Comparison of ENCODE assay signal across 11 cellular contexts in genomic region chr19:48308695-48309586, GRCh38. TPM values are rescaled to one million over a fixed set of nuclear protein-coding genes. Genes with fewer than 3 reads are reported as not detected.
DNase-seq lines count a peak whose midpoint lies in the region; ATAC-seq and TF ChIP-seq lines count a peak whose summit lies in the region.
"Had no signal": no experiment of that assay in that cellular context is flagged by ENCODE, and none has a peak within 500 bp of the region (broad histone marks: within the 10 kb centered on the region; RNA-seq: fewer than 3 reads in every experiment).

No MANE protein-coding gene starts in this region.

- H3K27me3 ChIP-seq in PC-3 (ENCODE audit: low read length) (no peaks in the 10 kb centered on the region), foreskin keratinocyte (no peaks in the 10 kb centered on the region), smooth muscle cell (ENCODE audit: low read depth) (no peaks in the 10 kb centered on the region)

- H3K27ac ChIP-seq in PC-3 (ENCODE audit: low read length): no peak overlapping the region
- no peak overlapping the region for H3K27ac ChIP-seq in foreskin keratinocyte
- no peak overlapping the region for H3K27ac ChIP-seq in smooth muscle cell (ENCODE audit: low read depth)

- TF ChIP-seq CTCF in PC-3 (conservative IDR thresholded peaks at IDR 0.05; ENCODE audit: low read depth, low read length) (peak; percentile 15; the same call in 1 of the 2 replicates), foreskin keratinocyte (conservative IDR thresholded peaks at IDR 0.05) (peak; percentile 62), smooth muscle cell (IDR thresholded peaks at IDR 0.05; ENCODE audit: borderline replicate concordance, insufficient read depth, poor library complexity, severe bottlenecking) (peak; percentile 16)

- no peak overlapping the region for H3K4me3 ChIP-seq in PC-3 (ENCODE audit: low read length)
- no peak overlapping the region for H3K4me3 ChIP-seq in smooth muscle cell

- no TSS peak for BruUV-seq in PC-3 (replicated peaks; lab: Mats Ljungman, UMichigan)

- 59% methylated on average over 20 of the region's 20 CpGs for WGBS in smooth muscle cell (ENCODE audit: low lambda C conversion rate)

- H3K36me3 ChIP-seq in PC-3 (ENCODE audit: low read depth, low read length) (no peaks in the 10 kb centered on the region), smooth muscle cell (ENCODE audit: low read depth) (no peaks in the 10 kb centered on the region)

- ATAC-seq in PC-3 (no peak), foreskin keratinocyte (peak; percentile 39), GM21825 (IDR thresholded peaks at IDR 0.05; ENCODE audit: unreplicated experiment) (no peak)
- ATAC-seq: stimulated activated naive CD8-positive, alpha-beta T cell treated with anti-CD3 and anti-CD28 coated beads, Interleukin-15, amount 100 ng/mL, for 72 hours had no signal

- H3F3A ChIP-seq in PC-3 (ENCODE audit: low read length, unreplicated experiment) (no peaks in the 10 kb centered on the region), smooth muscle cell (ENCODE audit: low read depth) (no peaks in the 10 kb centered on the region)

- CTCF ChIA-PET in PC-3 (lab: Charles Lee): no interaction called here

- H2AFZ ChIP-seq in PC-3 (ENCODE audit: low read length) (no peak overlapping the region), smooth muscle cell (ENCODE audit: low read depth) (no peak overlapping the region)

- POLR2A ChIA-PET in PC-3 (lab: Charles Lee; ENCODE audit: unreplicated experiment): no interaction called here

- H3K9ac ChIP-seq in PC-3 (ENCODE audit: low read length) (no peak overlapping the region), smooth muscle cell (ENCODE audit: low read depth) (no peak overlapping the region)

- no peaks in the 10 kb centered on the region for H3K4me1 ChIP-seq in PC-3 (ENCODE audit: insufficient read depth, low read length)
- no peaks in the 10 kb centered on the region for H3K4me1 ChIP-seq in foreskin keratinocyte
- peaks cover 4% of the 10 kb centered on the region for H3K4me1 ChIP-seq in smooth muscle cell (ENCODE audit: low read depth)

- H3K4me2 ChIP-seq in PC-3 (ENCODE audit: low read length) (no peak overlapping the region), smooth muscle cell (peak overlapping the region; percentile 51)

- H3K9me3 ChIP-seq in PC-3 (ENCODE audit: low read length) (no peaks in the 10 kb centered on the region), smooth muscle cell (replicated peaks; ENCODE audit: low read depth) (no peaks in the 10 kb centered on the region)

- DNase-seq in NCI-H82 (lab: John Stamatoyannopoulos, UW) (peak; percentile 44), NCI-H82 treated with DMSO at 0.1 percent for 48 hours (lab: John Stamatoyannopoulos, UW; ENCODE audit: unreplicated experiment) (no peak), PC-3 (no peak), foreskin keratinocyte (no peak), smooth muscle cell (lab: John Stamatoyannopoulos, UW; ENCODE audit: unreplicated experiment) (no peak), glomerular visceral epithelial cell (ENCODE audit: extremely low spot score) (no peak)
- no peak for DNase-seq in activated CD4-positive, CD25-positive, alpha-beta regulatory T cell treated with anti-CD3 and anti-CD28 coated beads, Interleukin-2, amount 50 U/mL, for 72 hours
- DNase-seq: stimulated activated naive CD8-positive, alpha-beta T cell treated with anti-CD3 and anti-CD28 coated beads, Interleukin-15, amount 100 ng/mL, for 72 hours had no signal

- H4K20me1 ChIP-seq in PC-3 (ENCODE audit: low read length): no peaks in the 10 kb centered on the region
- no peaks in the 10 kb centered on the region for H4K20me1 ChIP-seq in smooth muscle cell (ENCODE audit: low read depth)

- H3K79me2 ChIP-seq in PC-3 (ENCODE audit: low read length) (no peaks in the 10 kb centered on the region), smooth muscle cell (ENCODE audit: low read depth) (no peaks in the 10 kb centered on the region)

- H3K9me2 ChIP-seq in PC-3 (replicated peaks; ENCODE audit: low read length): no peaks in the 10 kb centered on the region

- intact Hi-C loops in PC-3 (cut with micrococcal nuclease): no loop called here

RNA-seq across cellular contexts. Expression of gene EMP3, which starts 16.4 kb away (rescaled TPM):
- total RNA-seq in PC-3 (2014; rRNA removed) (31.9 and 38.1 TPM in 2 replicates), foreskin keratinocyte (191 and 218 TPM in 2 replicates), smooth muscle cell (74.5 and 95.2 TPM in 2 replicates)
- polyA plus RNA-seq in foreskin keratinocyte (337 and 424 TPM in 2 replicates), smooth muscle cell (424 and 458 TPM in 2 replicates)

RNA-seq across cellular contexts. Expression of gene ZNF114, which starts 39.1 kb away (rescaled TPM):
- total RNA-seq in PC-3 (2014; rRNA removed) (0.29 and 0.40 TPM in 2 replicates), foreskin keratinocyte (1.1 and 1.8 TPM in 2 replicates), smooth muscle cell (0.22 and 1.5 TPM in 2 replicates)
- polyA plus RNA-seq in foreskin keratinocyte (0.60 and 0.70 TPM in 2 replicates), smooth muscle cell (0.67 and 3.2 TPM in 2 replicates)
- total RNA-seq: fibroblast of lung had no signal

RNA-seq across cellular contexts. Expression of gene CARD8, which starts 53.2 kb away (rescaled TPM):
- total RNA-seq in PC-3 (2014; rRNA removed) (6.8 and 8.7 TPM in 2 replicates), foreskin keratinocyte (9.3 and 9.4 TPM in 2 replicates), smooth muscle cell (17.7 and 30.0 TPM in 2 replicates)
- polyA plus RNA-seq in foreskin keratinocyte (5.2 and 5.7 TPM in 2 replicates), smooth muscle cell (9.0 and 9.3 TPM in 2 replicates)

RNA-seq across cellular contexts. Expression of gene TMEM143, which starts 54.8 kb away (rescaled TPM):
- total RNA-seq in PC-3 (2014; rRNA removed) (1.3 and 7.1 TPM in 2 replicates), foreskin keratinocyte (2.6 and 2.8 TPM in 2 replicates), smooth muscle cell (3.0 and 3.8 TPM in 2 replicates)
- polyA plus RNA-seq in foreskin keratinocyte (3.7 and 4.0 TPM in 2 replicates), smooth muscle cell (11.2 and 18.7 TPM in 2 replicates)

RNA-seq across cellular contexts. Expression of gene SYNGR4, which starts 55.2 kb away (rescaled TPM):
- total RNA-seq in PC-3 (2014; rRNA removed) (not detected in 2 replicates), foreskin keratinocyte (0.11 TPM in 1 of 2 replicates, not detected in the other), smooth muscle cell (not detected in 2 replicates)
- polyA plus RNA-seq in foreskin keratinocyte (not detected in 2 replicates), smooth muscle cell (0.98 TPM in 1 of 2 replicates, not detected in the other)
- total RNA-seq: fibroblast of lung, pulmonary artery endothelial cell had no signal
- polyA plus RNA-seq: fibroblast of lung had no signal
